Comparison of ENCODE assay signal across 8 cellular contexts in genomic region chr2:26043862-26044736, GRCh38. TPM values are rescaled to one million over a fixed set of nuclear protein-coding genes. Genes with fewer than 3 reads are reported as not detected.
DNase-seq lines count a peak whose midpoint lies in the region; ATAC-seq and TF ChIP-seq lines count a peak whose summit lies in the region.

No MANE protein-coding gene starts in this region.

- H3K4me3 ChIP-seq in Panc1 (ENCODE audit: low read depth in 2 of 2, low read length in 2 of 2) = no peak overlapping the region

- intact Hi-C loops in Panc1 (cut with micrococcal nuclease; ENCODE audit: unreplicated experiment) (no loop called here), posterior vena cava (cut with DNase I) (no loop called here)

- DNase-seq in NCI-H2196 (lab: John Stamatoyannopoulos, UW; ENCODE audit: unreplicated experiment) (peak; percentile 4), NCI-H2196 treated with DMSO at 0.1 percent for 48 hours (lab: John Stamatoyannopoulos, UW; ENCODE audit: unreplicated experiment) (no peak), Panc1 (ENCODE audit: low read depth, low spot score) (no peak), fibroblast of the conjunctiva (ENCODE audit: low read depth) (peak; percentile 22), posterior vena cava (ENCODE audit: low spot score) (no peak)
- DNase-seq in stimulated activated naive CD8-positive, alpha-beta T cell treated with anti-CD3 and anti-CD28 coated beads, Interleukin-15, Interleukin-2, amounts not matched to agents 100 U/mL and 50 U/mL, for 24 hours = no peak
- no peak for DNase-seq in stimulated activated CD4-positive, alpha-beta T cell treated with anti-CD3 and anti-CD28 coated beads, Interleukin-12 subunit alpha, Interleukin-12 subunit beta, amount 100 ng/mL, for 4 hours

- CTCF ChIA-PET in Panc1 (lab: Charles Lee) = no interaction called here

- TSS peak; percentile 17 for BruUV-seq in Panc1 (replicated peaks; lab: Mats Ljungman, UMichigan)

- TF ChIP-seq CTCF in Panc1 (IDR thresholded peaks at IDR 0.05) = no peak

- ATAC-seq in Panc1 = no peak
- ATAC-seq in stimulated activated naive CD8-positive, alpha-beta T cell treated with anti-CD3 and anti-CD28 coated beads, Interleukin-15, Interleukin-2, amounts not matched to agents 100 U/mL and 50 U/mL, for 24 hours = peak; percentile 66
- ATAC-seq in HG03565 (IDR thresholded peaks at IDR 0.05; ENCODE audit: unreplicated experiment) = no peak

- no peaks in the 10 kb centered on the region for H3K36me3 ChIP-seq in Panc1 (ENCODE audit: control insufficient read depth, insufficient read depth, low read length)

- no peaks in the 10 kb centered on the region for H3K27me3 ChIP-seq in Panc1 (ENCODE audit: control insufficient read depth, insufficient read depth, low read length)

- H3K9me3 ChIP-seq in Panc1 (ENCODE audit: control insufficient read depth, insufficient read depth, low read depth, low read length) = no peaks in the 10 kb centered on the region

- peaks cover 5% of the 10 kb centered on the region for H3K4me1 ChIP-seq in Panc1 (ENCODE audit: control insufficient read depth, insufficient read depth, low read length)

- POLR2A ChIA-PET in Panc1 (lab: Charles Lee) = no interaction called here

- peak overlapping the region; percentile 0; the same call in 1 of the 2 replicates for H3K27ac ChIP-seq in Panc1 (ENCODE audit: low read length)

- in situ Hi-C loops in Panc1 (cut with HindIII; ENCODE audit: low pct_unique_long_range_greater_than_20kb, low sequenced_read_pairs) = no loop called here

RNA-seq across cellular contexts. Expression of gene RAB10, which starts 10.2 kb away (rescaled TPM):
- 208 TPM for total RNA-seq in Panc1 (2021; ENCODE audit: unreplicated experiment)
- polyA plus RNA-seq in Panc1 (2012; ENCODE audit: insufficient read length) = 153 TPM
- 10 to 100 TPM; 86.1 to 94.6 TPM for total RNA-seq in posterior vena cava

Comparison
In these comparisons a context has a peak if more than half of its experiments do, and no peak if none do; other contexts are left out.
1. DNase-seq: peak in NCI-H2196 (single experiment) and fibroblast of the conjunctiva (single experiment); none in NCI-H2196 treated with DMSO at 0.1 percent for 48 hours (single experiment), Panc1 (single experiment), stimulated activated naive CD8-positive, alpha-beta T cell treated with anti-CD3 and anti-CD28 coated beads, Interleukin-15, Interleukin-2, amounts not matched to agents 100 U/mL and 50 U/mL, for 24 hours (single experiment), stimulated activated CD4-positive, alpha-beta T cell treated with anti-CD3 and anti-CD28 coated beads, Interleukin-12 subunit alpha, Interleukin-12 subunit beta, amount 100 ng/mL, for 4 hours (single experiment) and posterior vena cava (single experiment).